In genomic region chr12:93007539-93007938, GRCh38 we compare ENCODE assay signal across 18 cellular contexts.
"Had no signal": no experiment of that assay in that cellular context is flagged by ENCODE, and none has a peak within 500 bp of the region (broad histone marks: within the 10 kb centered on the region; RNA-seq: fewer than 3 reads in every experiment).

No MANE protein-coding gene starts in this region.

- H3K27me3 ChIP-seq: colonic mucosa, foreskin keratinocyte, sigmoid colon, uterus had no signal

- DNase-seq: activated CD4-positive, alpha-beta memory T cell treated with anti-CD3 and anti-CD28 coated beads for 36 hours; activated CD4-positive, alpha-beta T cell treated with anti-CD3 and anti-CD28 coated beads for 48 hours; activated gamma-delta T cell; colonic mucosa; foreskin keratinocyte; kidney; lower lobe of right lung; naive B cell; sigmoid colon; stimulated activated CD4-positive, alpha-beta T cell treated with anti-CD3 and anti-CD28 coated beads, Interleukin-15, amount 100 ng/mL, for 24 hours; stimulated activated naive B cell treated with anti-CD40 and anti-IgM and Interleukin-4, amounts not matched to agents 10 μg/mL and 1 μg/mL and 100 μg/mL, for 72 hours; T-helper 17 cell; trophoblast cell; uterus had no signal

- H3K4me3 Mint-ChIP-seq: activated CD4-positive, alpha-beta memory T cell treated with anti-CD3 and anti-CD28 coated beads for 36 hours; activated naive CD4-positive, alpha-beta T cell treated with anti-CD3 and anti-CD28 coated beads, Interleukin-2, amount 50 U/mL, for 24 hours; activated T-helper 1 cell treated with anti-CD3 and anti-CD28 coated beads, Interleukin-12 subunit alpha, Interleukin-12 subunit beta, Interleukin-2, Interleukin-4 antibody, amounts not matched to agents 30 ng/mL and 10 ng/mL and 1 ng/mL, durations not matched to agents 14 hours and 24 hours and 36 hours; naive B cell; neural crest cell; stimulated activated naive B cell treated with anti-CD40 and anti-IgM and Interleukin-4, amounts not matched to agents 10 μg/mL and 1 μg/mL and 100 μg/mL, for 72 hours; T-helper 17 cell had no signal

- H3K4me2 ChIP-seq: smooth muscle cell had no signal

- H3K4me3 ChIP-seq: colonic mucosa, lower lobe of right lung, sigmoid colon, smooth muscle cell, uterus had no signal

- H3K36me3 Mint-ChIP-seq: activated CD4-positive, alpha-beta memory T cell treated with anti-CD3 and anti-CD28 coated beads for 36 hours; activated naive CD4-positive, alpha-beta T cell treated with anti-CD3 and anti-CD28 coated beads, Interleukin-2, amount 50 U/mL, for 24 hours; stimulated activated naive B cell treated with anti-CD40 and anti-IgM and Interleukin-4, amounts not matched to agents 10 μg/mL and 1 μg/mL and 100 μg/mL, for 72 hours had no signal

- H3K36me3 ChIP-seq: colonic mucosa, lower lobe of right lung, sigmoid colon, uterus had no signal

- H3K27ac ChIP-seq: colonic mucosa, foreskin keratinocyte, lower lobe of right lung, sigmoid colon, uterus had no signal

- H3K27me3 Mint-ChIP-seq: activated naive CD4-positive, alpha-beta T cell treated with anti-CD3 and anti-CD28 coated beads, Interleukin-2, amount 50 U/mL, for 24 hours; naive B cell; stimulated activated naive B cell treated with anti-CD40 and anti-IgM and Interleukin-4, amounts not matched to agents 10 μg/mL and 1 μg/mL and 100 μg/mL, for 72 hours had no signal

- H3K4me1 Mint-ChIP-seq: activated naive CD4-positive, alpha-beta T cell treated with anti-CD3 and anti-CD28 coated beads, Interleukin-2, amount 50 U/mL, for 24 hours; naive B cell had no signal

- H3K9me3 ChIP-seq: colonic mucosa, lower lobe of right lung, sigmoid colon, uterus had no signal

- H3K27ac Mint-ChIP-seq: activated CD4-positive, alpha-beta memory T cell treated with anti-CD3 and anti-CD28 coated beads for 36 hours; activated naive CD4-positive, alpha-beta T cell treated with anti-CD3 and anti-CD28 coated beads, Interleukin-2, amount 50 U/mL, for 24 hours; activated T-helper 1 cell treated with anti-CD3 and anti-CD28 coated beads, Interleukin-12 subunit alpha, Interleukin-12 subunit beta, Interleukin-2, Interleukin-4 antibody, amounts not matched to agents 30 ng/mL and 10 ng/mL and 1 ng/mL, durations not matched to agents 14 hours and 24 hours and 36 hours; stimulated activated naive B cell treated with anti-CD40 and anti-IgM and Interleukin-4, amounts not matched to agents 10 μg/mL and 1 μg/mL and 100 μg/mL, for 72 hours; T-helper 17 cell had no signal

- H3K9me3 Mint-ChIP-seq: activated CD4-positive, alpha-beta memory T cell treated with anti-CD3 and anti-CD28 coated beads for 36 hours; activated naive CD4-positive, alpha-beta T cell treated with anti-CD3 and anti-CD28 coated beads, Interleukin-2, amount 50 U/mL, for 24 hours; activated T-helper 1 cell treated with anti-CD3 and anti-CD28 coated beads, Interleukin-12 subunit alpha, Interleukin-12 subunit beta, Interleukin-2, Interleukin-4 antibody, amounts not matched to agents 30 ng/mL and 10 ng/mL and 1 ng/mL, durations not matched to agents 14 hours and 24 hours and 36 hours; naive B cell; neural crest cell; stimulated activated naive B cell treated with anti-CD40 and anti-IgM and Interleukin-4, amounts not matched to agents 10 μg/mL and 1 μg/mL and 100 μg/mL, for 72 hours had no signal

- H3K4me1 ChIP-seq: colonic mucosa, sigmoid colon, uterus had no signal

- ATAC-seq: foreskin keratinocyte, lower lobe of right lung, T-helper 17 cell had no signal
